ENCODE assay signal across 1 cellular context in genomic region chr5:176361437-176362097, GRCh38.
TF ChIP-seq lines count a peak whose summit lies in the region.

TSS of gene KIAA1191 (minus strand) at chr5:176361764. CDS start at chr5:176359508, 2,256 bp downstream.

TF ChIP-seq in HEK293, 187 proteins besides CTCF, POLR2A, EP300 and RAD21 (continued from another document and continues in another):
- TF ChIP-seq ZNF214 (tag by site-specific recombination; IDR thresholded peaks at IDR 0.05; ENCODE audit: borderline replicate concordance) (no peak), ZNF175 (tag by site-specific recombination; IDR thresholded peaks at IDR 0.05) (no peak), ZNF571 (tag by site-specific recombination; IDR thresholded peaks at IDR 0.05) (no peak), ZNF248 (tag by site-specific recombination; IDR thresholded peaks at IDR 0.05) (no peak), TRIM28 (IDR thresholded peaks at IDR 0.05; ENCODE audit: borderline replicate concordance, low read length) (0 out of 2 replicates have a peak, but pooled peaks have one; percentile 57), ZNF544 (tag by site-specific recombination; IDR thresholded peaks at IDR 0.05) (no peak), RBAK (tag by site-specific recombination; IDR thresholded peaks at IDR 0.05) (no peak), TCF7L2 (IDR thresholded peaks at IDR 0.05; ENCODE audit: borderline replicate concordance, low read depth, low read length) (no peak), PRDM1 (tag by site-specific recombination; IDR thresholded peaks at IDR 0.05) (no peak), HIC1 (tag by site-specific recombination; IDR thresholded peaks at IDR 0.05) (peak; percentile 97), ZNF843 (tag by site-specific recombination; IDR thresholded peaks at IDR 0.05) (peak; percentile 31), EGR2 (tag by site-specific recombination; IDR thresholded peaks at IDR 0.05; ENCODE audit: low read depth) (peak; percentile 45), ZNF549 (tag by site-specific recombination; IDR thresholded peaks at IDR 0.05) (no peak), ZNF768 (tag by site-specific recombination; IDR thresholded peaks at IDR 0.05) (no peak), ZFHX2 (tag by site-specific recombination; conservative IDR thresholded peaks at IDR 0.05) (peak; percentile 71), ZFP3 (tag by site-specific recombination; IDR thresholded peaks at IDR 0.05; ENCODE audit: low read depth) (no peak), PRDM2 (tag by site-specific recombination; IDR thresholded peaks at IDR 0.05; ENCODE audit: borderline replicate concordance) (no peak), ZNF660 (tag by site-specific recombination; IDR thresholded peaks at IDR 0.05) (0 out of 2 replicates have a peak, but pooled peaks have one; percentile 83), ZNF561 (tag by site-specific recombination; IDR thresholded peaks at IDR 0.05; ENCODE audit: borderline replicate concordance) (no peak; the same call in 1 of the 2 replicates), ZNF140 (tag by site-specific recombination; IDR thresholded peaks at IDR 0.05) (no peak), ZSCAN4 (tag by site-specific recombination; IDR thresholded peaks at IDR 0.05) (no peak), ZNF112 (tag by site-specific recombination; IDR thresholded peaks at IDR 0.05) (no peak), ZBTB11 (tag by site-specific recombination; conservative IDR thresholded peaks at IDR 0.05; ENCODE audit: low read depth) (peak; percentile 95), ZNF670 (tag by site-specific recombination; IDR thresholded peaks at IDR 0.05; ENCODE audit: low read depth) (no peak), ZNF292 (tag by site-specific recombination; IDR thresholded peaks at IDR 0.05; ENCODE audit: borderline replicate concordance, low read depth) (no peak), PATZ1 (tag by site-specific recombination; IDR thresholded peaks at IDR 0.05) (peak; percentile 82), ZNF221 (tag by site-specific recombination; IDR thresholded peaks at IDR 0.05; ENCODE audit: borderline replicate concordance) (no peak), ZNF791 (tag by site-specific recombination; IDR thresholded peaks at IDR 0.05) (no peak), ZNF777 (tag by site-specific recombination; IDR thresholded peaks at IDR 0.05; ENCODE audit: borderline replicate concordance) (no peak), PRDM10 (tag by site-specific recombination; IDR thresholded peaks at IDR 0.05) (peak; percentile 45), ZNF621 (tag by site-specific recombination; IDR thresholded peaks at IDR 0.05) (no peak), KLF1 (tag by site-specific recombination; IDR thresholded peaks at IDR 0.05) (peak; percentile 68), REST (tag by site-specific recombination; IDR thresholded peaks at IDR 0.05) (0 out of 2 replicates have a peak, but pooled peaks have one; percentile 27)
